Comparison of ENCODE assay signal across 9 cellular contexts in the genomic region with DNA sequence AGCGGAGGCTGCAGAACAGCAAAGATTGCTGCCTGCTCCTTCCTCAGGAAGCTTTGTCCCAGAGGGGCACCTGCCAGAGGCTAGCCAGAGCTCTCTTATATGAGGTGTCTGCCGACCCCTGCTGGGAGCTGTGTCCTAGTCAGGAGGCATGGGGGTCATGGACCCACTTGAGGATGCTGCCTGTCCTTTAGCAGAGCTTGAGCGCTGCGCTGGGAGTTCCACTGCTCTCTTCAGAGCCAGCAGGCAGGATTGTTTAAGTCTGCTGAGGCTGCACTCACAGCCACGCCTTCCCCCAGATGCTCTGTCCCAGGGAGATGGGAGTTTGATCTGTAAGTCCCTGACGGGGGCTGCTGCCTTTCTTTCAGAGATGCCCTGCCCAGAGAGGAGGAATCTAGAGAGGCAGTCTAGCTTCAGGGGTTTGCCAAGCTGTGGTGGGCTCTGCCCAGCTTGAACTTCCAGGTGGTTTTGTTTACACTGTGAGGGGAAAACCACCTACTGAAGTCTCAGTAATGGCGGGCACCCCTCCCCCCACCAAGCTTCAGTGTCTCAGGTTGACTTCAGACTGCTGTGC. TPM values are rescaled to one million over a fixed set of nuclear protein-coding genes. Genes with fewer than 3 reads are reported as not detected.
DNase-seq lines count a peak whose midpoint lies in the region; ATAC-seq and TF ChIP-seq lines count a peak whose summit lies in the region.
"Had no signal": no experiment of that assay in that cellular context is flagged by ENCODE, and none has a peak within 500 bp of the region (broad histone marks: within the 10 kb centered on the region; RNA-seq: fewer than 3 reads in every experiment).

No MANE protein-coding gene starts in this region.

- peaks cover 32 to 59% of the 10 kb centered on the region in 2 donors for H3K36me3 Mint-ChIP-seq in CD14-positive monocyte

- H3K27ac Mint-ChIP-seq in CD14-positive monocyte = peak overlapping the region; percentile 15 to 82 (median 61)

- H3K4me1 Mint-ChIP-seq in CD14-positive monocyte = peaks cover 41% of the 10 kb centered on the region

- no peaks in the 10 kb centered on the region for H3K27me3 Mint-ChIP-seq in CD14-positive monocyte (ENCODE audit: low read depth in 3 of 3)

- DNase-seq in CD14-positive monocyte (ENCODE audit: low spot score) (no peak), T-helper 1 cell (peak; percentile 19 to 45 (median 25)), SW480 (ENCODE audit: low spot score) (no peak), NCI-H226 (no peak), T1000 (lab: John Stamatoyannopoulos, UW) (no peak)
- peak; percentile 52 for DNase-seq in effector CD8-positive, alpha-beta T cell (lab: John Stamatoyannopoulos, UW)

- TF ChIP-seq CTCF in CD14-positive monocyte (IDR thresholded peaks at IDR 0.05) = no peak

- ATAC-seq in GM21360 (IDR thresholded peaks at IDR 0.05; ENCODE audit: unreplicated experiment) (peak; percentile 34), HG03139 (IDR thresholded peaks at IDR 0.05; ENCODE audit: unreplicated experiment) (no peak)

- H3K4me3 Mint-ChIP-seq in CD14-positive monocyte = no peak overlapping the region
- H3K4me3 Mint-ChIP-seq: neural crest cell had no signal

- intact Hi-C loops in CD14-positive monocyte (cut with micrococcal nuclease) = loop anchor here in 1 of 2 donors (10.0 kb wide), 1 partner anchor 350 kb away; no protein-coding TSS in a partner anchor

- peaks cover 0 to 2% (median 0%) of the 10 kb centered on the region in 7 donors for H3K9me3 Mint-ChIP-seq in CD14-positive monocyte

RNA-seq across cellular contexts. Expression of a gene that starts 10.9 kb away (rescaled TPM):
- polyA plus RNA-seq in CD14-positive monocyte = 10 to 100 TPM; 47.3 to 56.6 TPM

Comparison
In these comparisons a context has a peak if more than half of its experiments do, and no peak if none do; other contexts are left out.
1. DNase-seq: peak in T-helper 1 cell (5 of 5) and effector CD8-positive, alpha-beta T cell (single experiment); none in CD14-positive monocyte (single experiment), SW480 (single experiment), NCI-H226 (single experiment) and T1000 (single experiment).